Comparison of ENCODE assay signal across 11 cellular contexts in genomic region chr10:29646960-29647431, GRCh38. TPM values are rescaled to one million over a fixed set of nuclear protein-coding genes. Genes with fewer than 3 reads are reported as not detected.
DNase-seq lines count a peak whose midpoint lies in the region; ATAC-seq and TF ChIP-seq lines count a peak whose summit lies in the region.
"Had no signal": no experiment of that assay in that cellular context is flagged by ENCODE, and none has a peak within 500 bp of the region (broad histone marks: within the 10 kb centered on the region; RNA-seq: fewer than 3 reads in every experiment).

No MANE protein-coding gene starts in this region.

- no peak for TF ChIP-seq RAD21 in SK-N-SH (IDR thresholded peaks at IDR 0.05; ENCODE audit: low read length)

- H3K9ac ChIP-seq in SK-N-SH: peak overlapping the region; percentile 64; the same call in 1 of the 2 replicates
- no peak overlapping the region for H3K9ac ChIP-seq in fibroblast of lung (ENCODE audit: insufficient read depth, low read length)
- H3K9ac ChIP-seq: parathyroid adenoma had no signal

- no peak for TF ChIP-seq CTCF in CD4-positive, alpha-beta T cell (IDR thresholded peaks at IDR 0.05)
- TF ChIP-seq CTCF in SK-N-SH (IDR thresholded peaks at IDR 0.05): no peak
- TF ChIP-seq CTCF in fibroblast of lung (conservative IDR thresholded peaks at IDR 0.05 in 1 of 2, IDR thresholded peaks at IDR 0.05 in 1 of 2; ENCODE audit: low read depth in 1 of 2, low read length in 2 of 2): no peak
- TF ChIP-seq CTCF in prostate gland (IDR thresholded peaks at IDR 0.05): no peak

- H3K4me2 ChIP-seq in SK-N-SH (peak overlapping the region; percentile 66), fibroblast of lung (ENCODE audit: extremely low read depth, insufficient read depth, low read length) (peak overlapping the region; percentile 60)

- POLR2A ChIA-PET in CD4-positive, alpha-beta T cell (lab: Charles Lee): interaction anchor here (0.6 to 2.2 kb wide), 6 partner anchors 11 to 88 kb away, joined by 3 to 12 read pairs (median 8); no protein-coding TSS in a partner anchor
- POLR2A ChIA-PET in SK-N-SH (lab: Yijun Ruan, JAX): no interaction called here

- WGBS in SK-N-SH (ENCODE audit: low lambda C conversion rate): 41% methylated on average over 3 of the region's 3 CpGs
- 10% methylated on average over 3 of the region's 3 CpGs for WGBS in prostate gland

- H3K9me3 Mint-ChIP-seq in CD4-positive, alpha-beta T cell: no peaks in the 10 kb centered on the region

- intact Hi-C loops in CD4-positive, alpha-beta T cell (cut with DNase I, micrococcal nuclease): loop anchor here in 1 of 2 experiments (5.0 kb wide), 1 partner anchor 35 kb away; no protein-coding TSS in a partner anchor
- intact Hi-C loops in prostate gland (cut with DNase I): no loop called here

- peaks cover 20 to 78% of the 10 kb centered on the region in 2 experiments; a peak in 3 of 4 replicates for H3K4me1 ChIP-seq in SK-N-SH (ENCODE audit: control insufficient read depth in 1 of 2, insufficient read depth in 2 of 2, low read depth in 1 of 2, low read length in 1 of 2)
- peaks cover 33% of the 10 kb centered on the region for H3K4me1 ChIP-seq in fibroblast of lung (ENCODE audit: control insufficient read depth, extremely low read depth, insufficient read depth, low read length)
- no peaks in the 10 kb centered on the region for H3K4me1 ChIP-seq in prostate gland (replicated peaks)

- H3K36me3 Mint-ChIP-seq in CD4-positive, alpha-beta T cell (ENCODE audit: low read depth): peaks cover 13% of the 10 kb centered on the region

- H3K36me3 ChIP-seq in SK-N-SH (replicated peaks in 1 of 2; ENCODE audit: control insufficient read depth in 1 of 2, insufficient read depth in 2 of 2, low read length in 1 of 2) (peaks cover 0 to 21% of the 10 kb centered on the region in 2 experiments), fibroblast of lung (ENCODE audit: control insufficient read depth, insufficient read depth, low read length) (no peaks in the 10 kb centered on the region), prostate gland (no peaks in the 10 kb centered on the region)

- H3K79me2 ChIP-seq in SK-N-SH (ENCODE audit: insufficient read depth): peaks cover 66% of the 10 kb centered on the region
- no peaks in the 10 kb centered on the region for H3K79me2 ChIP-seq in fibroblast of lung (ENCODE audit: control insufficient read depth, insufficient read depth, low read length)

- ATAC-seq in CD4-positive, alpha-beta T cell (ENCODE audit: poor library complexity): peak; percentile 33
- no peak for ATAC-seq in GM21423 (IDR thresholded peaks at IDR 0.05; ENCODE audit: unreplicated experiment)
- ATAC-seq in HG03460 (IDR thresholded peaks at IDR 0.05; ENCODE audit: unreplicated experiment): no peak

- H3K9me2 ChIP-seq in SK-N-SH: no peaks in the 10 kb centered on the region

- peaks cover 61% of the 10 kb centered on the region for H3F3A ChIP-seq in SK-N-SH (replicated peaks; ENCODE audit: insufficient read depth)

- H3K4me1 Mint-ChIP-seq in CD4-positive, alpha-beta T cell (ENCODE audit: low read depth): peaks cover 72% of the 10 kb centered on the region

- H3K27ac Mint-ChIP-seq in CD4-positive, alpha-beta T cell: peak overlapping the region; percentile 78

- DNase-seq in CD4-positive, alpha-beta T cell: no peak
- DNase-seq in SK-N-SH: no peak
- peak; percentile 58 to 75 for DNase-seq in fibroblast of lung (ENCODE audit: low read depth in 2 of 2)
- DNase-seq in prostate gland (ENCODE audit: low spot score): no peak
- DNase-seq in kidney glomerular epithelial cell (lab: John Stamatoyannopoulos, UW): no peak
- DNase-seq in D341Med (ENCODE audit: low spot score): no peak
- DNase-seq: substantia nigra had no signal

- H3K27me3 Mint-ChIP-seq in CD4-positive, alpha-beta T cell: no peaks in the 10 kb centered on the region

- peak overlapping the region; percentile 57 for H3K4me3 Mint-ChIP-seq in CD4-positive, alpha-beta T cell

- no peak for TF ChIP-seq EP300 in SK-N-SH (IDR thresholded peaks at IDR 0.05; ENCODE audit: borderline replicate concordance in 1 of 2, low read depth in 1 of 2, low read length in 1 of 2)

- CTCF ChIA-PET in CD4-positive, alpha-beta T cell (lab: Charles Lee): interaction anchor here (1.4 to 2.4 kb wide), 4 partner anchors 10 to 89 kb away, joined by 4 to 10 read pairs (median 8); partner anchors contain the start of gene SVIL
- CTCF ChIA-PET in SK-N-SH (lab: Yijun Ruan, JAX): interaction anchor here (0.7 to 1.0 kb wide), 2 partner anchors 11 to 18 kb away, joined by 3 to 5 read pairs; no protein-coding TSS in a partner anchor

- TF ChIP-seq POLR2A in prostate gland (IDR thresholded peaks at IDR 0.05): no peak

- H3K27ac ChIP-seq in CD4-positive, alpha-beta T cell (ENCODE audit: low read depth, low read length): no peak overlapping the region
- peak overlapping the region; percentile 89 to 97 for H3K27ac ChIP-seq in SK-N-SH (ENCODE audit: low read depth in 2 of 2, low read length in 1 of 2)
- H3K27ac ChIP-seq in fibroblast of lung (ENCODE audit: insufficient read depth, low read length): peak overlapping the region; percentile 15
- H3K27ac ChIP-seq in prostate gland: peak overlapping the region; percentile 59 to 68
- H3K27ac ChIP-seq: HL-60, parathyroid adenoma had no signal

- H3K4me3 ChIP-seq in SK-N-SH (ENCODE audit: low read depth in 2 of 2, low read length in 1 of 2): peak overlapping the region; percentile 6 to 43; a peak in 3 of 4 replicates
- H3K4me3 ChIP-seq in fibroblast of lung (replicated peaks in 1 of 4; ENCODE audit: control extremely low read depth in 1 of 4, insufficient read depth in 1 of 4, low read depth in 3 of 4, low read length in 4 of 4): peak overlapping the region in 1 of 4 experiments; percentile 15
- no peak overlapping the region for H3K4me3 ChIP-seq in prostate gland

- no peaks in the 10 kb centered on the region for H3K27me3 ChIP-seq in CD4-positive, alpha-beta T cell (ENCODE audit: control insufficient read depth, insufficient read depth, low read length)
- H3K27me3 ChIP-seq in SK-N-SH (ENCODE audit: insufficient read depth) (no peaks in the 10 kb centered on the region), fibroblast of lung (ENCODE audit: control insufficient read depth, insufficient read depth, low read length) (no peaks in the 10 kb centered on the region), prostate gland (replicated peaks; ENCODE audit: insufficient read depth) (no peaks in the 10 kb centered on the region)

- no peak overlapping the region for H2AFZ ChIP-seq in SK-N-SH (ENCODE audit: low read depth)
- no peak overlapping the region for H2AFZ ChIP-seq in fibroblast of lung (ENCODE audit: low read length)
- H2AFZ ChIP-seq: parathyroid adenoma had no signal

- H3K9me3 ChIP-seq in CD4-positive, alpha-beta T cell (ENCODE audit: control insufficient read depth, low read length): no peaks in the 10 kb centered on the region
- no peaks in the 10 kb centered on the region for H3K9me3 ChIP-seq in SK-N-SH
- no peaks in the 10 kb centered on the region for H3K9me3 ChIP-seq in fibroblast of lung (ENCODE audit: control insufficient read depth, insufficient read depth, low read depth, low read length)
- no peaks in the 10 kb centered on the region for H3K9me3 ChIP-seq in prostate gland

- no peaks in the 10 kb centered on the region; the same call in 1 of the 2 replicates for H4K20me1 ChIP-seq in SK-N-SH (ENCODE audit: insufficient read depth)
- no peaks in the 10 kb centered on the region for H4K20me1 ChIP-seq in fibroblast of lung (ENCODE audit: control insufficient read depth, extremely low read depth, insufficient read depth, low read length)

TF ChIP-seq in SK-N-SH, 30 proteins besides CTCF, POLR2A, EP300 and RAD21:
- TF ChIP-seq JUND (IDR thresholded peaks at IDR 0.05) (peak; percentile 32; the same call in 1 of the 2 replicates), PBX3 (IDR thresholded peaks at IDR 0.05) (no peak), FOXM1 (IDR thresholded peaks at IDR 0.05; ENCODE audit: low read depth) (no peak; the same call in 1 of the 2 replicates), EZH2phosphoT487 (IDR thresholded peaks at IDR 0.05; ENCODE audit: borderline replicate concordance, low read depth) (no peak), ELF1 (IDR thresholded peaks at IDR 0.05) (no peak), NFIC (IDR thresholded peaks at IDR 0.05; ENCODE audit: borderline replicate concordance) (peak; percentile 7; the same call in 1 of the 2 replicates), MEF2A (IDR thresholded peaks at IDR 0.05; ENCODE audit: borderline replicate concordance, low read depth) (no peak), TCF12 (IDR thresholded peaks at IDR 0.05) (peak; percentile 83), GATA2 (CRISPR knock-in tag; IDR thresholded peaks at IDR 0.05) (no peak), TEAD4 (IDR thresholded peaks at IDR 0.05; ENCODE audit: borderline replicate concordance, insufficient read depth) (no peak), TAF1 (IDR thresholded peaks at IDR 0.05; ENCODE audit: borderline replicate concordance, low read depth, low read length) (no peak), NRF1 (IDR thresholded peaks at IDR 0.05; ENCODE audit: low read depth, low read length) (no peak)

RNA-seq across cellular contexts. Expression of gene SVIL, which starts 12.2 kb away (rescaled TPM):
- total RNA-seq in CD4-positive, alpha-beta T cell: 10 to 100 TPM; 38.5 to 40.3 TPM
- polyA plus RNA-seq in SK-N-SH (2012; rRNA removed) (47.5 and 48.7 TPM in 2 replicates), fibroblast of lung (17.7 and 28.5 TPM in 2 replicates)
- 30.8 and 31.9 TPM in 2 replicates for polyA plus RNA-seq in SK-N-SH (2012; cell fraction: cytosol; rRNA removed)
- polyA plus RNA-seq in SK-N-SH (2012; cell fraction: nucleus; rRNA removed): 94.2 and 132 TPM in 2 replicates
- total RNA-seq in fibroblast of lung (60.9 and 94.3 TPM in 2 replicates), prostate gland (100 to 1,000 TPM in 1 of 2 donors, 10 to 100 TPM in 1; 92.9 to 524 TPM)
- polyA plus RNA-seq in fibroblast of lung (2012): 24.0 and 29.5 TPM in 2 replicates
- polyA minus RNA-seq in fibroblast of lung (ENCODE audit: low replicate concordance): 92.1 and 148 TPM in 2 replicates

Comparison
In these comparisons a context has a peak if more than half of its experiments do, and no peak if none do; other contexts are left out.
1. DNase-seq: peak in fibroblast of lung (2 of 2); none in CD4-positive, alpha-beta T cell (0 of 10), SK-N-SH (single experiment), prostate gland (single experiment), kidney glomerular epithelial cell (single experiment) and D341Med (single experiment).
2. H3K4me3 ChIP-seq: peak in SK-N-SH (2 of 2); none in prostate gland (0 of 2).